In the genomic region with DNA sequence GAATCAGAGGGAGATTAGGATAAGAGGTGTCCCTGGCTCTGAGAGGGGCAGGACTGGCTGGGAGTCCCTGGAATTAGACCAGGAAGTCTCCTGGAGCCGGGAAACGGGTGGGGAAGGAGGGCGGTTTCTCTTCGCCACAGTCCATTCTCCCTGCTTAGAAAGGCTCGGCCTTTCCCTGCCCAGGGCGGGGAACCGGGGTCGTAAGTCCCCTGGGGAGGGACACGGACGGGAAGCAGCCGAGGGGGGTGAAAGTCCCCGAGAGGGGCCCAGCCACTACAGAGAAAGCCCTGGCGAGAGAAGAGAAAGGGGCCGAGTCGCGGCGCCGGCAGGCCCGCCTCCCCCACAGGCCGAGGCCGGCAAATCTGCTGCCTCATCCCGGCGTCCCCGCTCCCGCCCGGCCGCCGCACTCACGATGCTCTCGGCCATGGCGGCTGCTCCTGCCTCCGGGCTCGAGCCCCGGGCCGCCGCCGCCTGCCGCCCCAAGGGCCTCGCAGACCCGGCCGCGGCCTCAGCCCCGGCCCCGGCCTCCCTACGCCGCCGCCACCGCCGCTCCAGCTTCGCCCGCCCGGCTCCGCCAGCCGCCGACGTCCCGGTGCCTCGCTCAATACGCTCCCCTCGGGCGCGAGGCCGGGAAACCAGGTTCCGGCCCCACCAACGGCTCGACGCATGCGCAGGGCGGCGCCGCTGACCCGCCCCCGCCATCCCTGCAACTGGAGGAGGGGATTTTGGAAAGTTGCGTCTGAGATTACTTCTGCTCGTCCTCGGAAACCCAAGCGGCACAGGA, we compare ENCODE assay signal across 8 cellular contexts. TPM values are rescaled to one million over a fixed set of nuclear protein-coding genes. Genes with fewer than 3 reads are reported as not detected.
DNase-seq lines count a peak whose midpoint lies in the region; TF ChIP-seq lines count a peak whose summit lies in the region.

A gene (minus strand): TSS at position 608 of the 784 bp plus-strand sequence. CDS start 182 bp downstream, at position 426.
A gene (plus strand): TSS at position 692 of the 784 bp plus-strand sequence. CDS start 5,217 bp downstream, outside the sequence.

- DNase-seq in EL (peak; percentile 86), H4 (ENCODE audit: low spot score) (peak; percentile 61), MM.1S (peak; percentile 82), SK-MEL-5 (ENCODE audit: low read depth, low spot score) (peak; percentile 96), globus pallidus (ENCODE audit: low spot score) (peak; percentile 76), nucleus accumbens (lab: John Stamatoyannopoulos, UW) (peak in 54 of 56 donors; percentile 22 to 88 (median 74)), suprapubic skin (ENCODE audit: low spot score in 2 of 2) (peak; percentile 90 to 93)
- peak; percentile 81 for DNase-seq in activated naive CD4-positive, alpha-beta T cell treated with anti-CD3 and anti-CD28 coated beads, Interleukin-2, amount 10 ng/mL, durations not matched to agents 7 days and 5 days

- H3F3A ChIP-seq in MM.1S (ENCODE audit: insufficient read depth, low read length): peaks cover 4% of the 10 kb centered on the region; the same call in 1 of the 2 replicates

- peaks cover 5% of the 10 kb centered on the region for H4K20me1 ChIP-seq in MM.1S (ENCODE audit: insufficient read depth, low read length)

- peaks cover 4% of the 10 kb centered on the region for H3K27me3 Mint-ChIP-seq in activated naive CD4-positive, alpha-beta T cell treated with anti-CD3 and anti-CD28 coated beads, Interleukin-2, amount 10 ng/mL, durations not matched to agents 7 days and 5 days

- no peak for TF ChIP-seq EP300 in suprapubic skin (IDR thresholded peaks at IDR 0.05)

- peaks cover 4% of the 10 kb centered on the region for H3K4me1 ChIP-seq in MM.1S (ENCODE audit: low read length)
- peaks cover 35% of the 10 kb centered on the region for H3K4me1 ChIP-seq in suprapubic skin

- H3K36me3 Mint-ChIP-seq in activated naive CD4-positive, alpha-beta T cell treated with anti-CD3 and anti-CD28 coated beads, Interleukin-2, amount 10 ng/mL, durations not matched to agents 7 days and 5 days: peaks cover 5% of the 10 kb centered on the region

- peaks cover 21% of the 10 kb centered on the region for H3K4me1 Mint-ChIP-seq in activated naive CD4-positive, alpha-beta T cell treated with anti-CD3 and anti-CD28 coated beads, Interleukin-2, amount 10 ng/mL, durations not matched to agents 7 days and 5 days

- CTCF ChIA-PET in activated naive CD4-positive, alpha-beta T cell treated with anti-CD3 and anti-CD28 coated beads, Interleukin-2, amount 10 ng/mL, durations not matched to agents 7 days and 5 days (lab: Charles Lee): no interaction called here

- H3K36me3 ChIP-seq in MM.1S (replicated peaks; ENCODE audit: insufficient read depth, low read length) (no peaks in the 10 kb centered on the region), suprapubic skin (no peaks in the 10 kb centered on the region)

- H3K4me2 ChIP-seq in MM.1S (ENCODE audit: low read depth, low read length): peak within 1 kb of the TSS; percentile 65

- H2AFZ ChIP-seq in MM.1S (ENCODE audit: low read length): peak within 1 kb of the TSS; percentile 69

- TF ChIP-seq CTCF in MM.1S (IDR thresholded peaks at IDR 0.05; ENCODE audit: low read length): no peak
- TF ChIP-seq CTCF in suprapubic skin (IDR thresholded peaks at IDR 0.05): no peak

- H3K27ac Mint-ChIP-seq in activated naive CD4-positive, alpha-beta T cell treated with anti-CD3 and anti-CD28 coated beads, Interleukin-2, amount 10 ng/mL, durations not matched to agents 7 days and 5 days: peak within 1 kb of the TSS; percentile 80

- H3K9me3 ChIP-seq in MM.1S (replicated peaks; ENCODE audit: insufficient read depth, low read length): no peaks in the 10 kb centered on the region
- H3K9me3 ChIP-seq in suprapubic skin: no peaks in the 10 kb centered on the region

- peak within 1 kb of the TSS; percentile 89 for H3K4me3 Mint-ChIP-seq in activated naive CD4-positive, alpha-beta T cell treated with anti-CD3 and anti-CD28 coated beads, Interleukin-2, amount 10 ng/mL, durations not matched to agents 7 days and 5 days

- H3K9me3 Mint-ChIP-seq in activated naive CD4-positive, alpha-beta T cell treated with anti-CD3 and anti-CD28 coated beads, Interleukin-2, amount 10 ng/mL, durations not matched to agents 7 days and 5 days: no peaks in the 10 kb centered on the region

- in situ Hi-C loops in SK-MEL-5 (cut with HindIII; ENCODE audit: low pct_unique_long_range_greater_than_20kb, low sequenced_read_pairs): no loop called here

- H3K4me3 ChIP-seq in MM.1S (ENCODE audit: low read length): peak within 1 kb of the TSS; percentile 100
- H3K4me3 ChIP-seq in suprapubic skin: peak within 1 kb of the TSS; percentile 98

- H3K9me2 ChIP-seq in MM.1S (replicated peaks; ENCODE audit: insufficient read depth, low read length): no peaks in the 10 kb centered on the region

- peak; percentile 80 to 83 for TF ChIP-seq POLR2A in suprapubic skin (IDR thresholded peaks at IDR 0.05)

- H3K27me3 ChIP-seq in MM.1S (replicated peaks; ENCODE audit: insufficient read depth, low read length) (no peaks in the 10 kb centered on the region; the same call in 1 of the 2 replicates), suprapubic skin (no peaks in the 10 kb centered on the region)

- WGBS in suprapubic skin: 0% methylated on average over 18 of the region's 77 CpGs

- peaks cover 50% of the 10 kb centered on the region for H3K79me2 ChIP-seq in MM.1S (ENCODE audit: low read length)

- H3K9ac ChIP-seq in MM.1S (ENCODE audit: low read length): peak within 1 kb of the TSS; percentile 94

- H3K27ac ChIP-seq in MM.1S (ENCODE audit: low read length): peak within 1 kb of the TSS; percentile 67
- peak within 1 kb of the TSS; percentile 97 for H3K27ac ChIP-seq in suprapubic skin

RNA-seq across cellular contexts. Expression of the first gene that starts in this region (rescaled TPM):
- total RNA-seq in H4 (2014; rRNA removed; shearing (Covaris generic)): 55.0 and 63.7 TPM in 2 replicates
- 139 TPM in 2 replicates for total RNA-seq in SK-MEL-5 (2014; rRNA removed; shearing (Covaris generic))
- 237 and 288 TPM in 2 replicates for polyA plus RNA-seq in SK-MEL-5 (2015; cell fraction: cytosol; rRNA removed)
- 271 and 306 TPM in 2 replicates for polyA plus RNA-seq in SK-MEL-5 (2015; cell fraction: nucleus; rRNA removed)
- total RNA-seq in suprapubic skin: 100 to 1,000 TPM in 1 of 4 donors, 10 to 100 TPM in 3; 77.1 to 115 (median 91.7) TPM

RNA-seq across cellular contexts. Expression of the second gene that starts in this region (rescaled TPM):
- total RNA-seq in H4 (2014; rRNA removed; shearing (Covaris generic)): 0.06 and 1.5 TPM in 2 replicates
- total RNA-seq in SK-MEL-5 (2014; rRNA removed; shearing (Covaris generic)): 70.6 and 85.2 TPM in 2 replicates
- polyA plus RNA-seq in SK-MEL-5 (2015; cell fraction: cytosol; rRNA removed): 94.2 and 97.1 TPM in 2 replicates
- 42.6 and 70.8 TPM in 2 replicates for polyA plus RNA-seq in SK-MEL-5 (2015; cell fraction: nucleus; rRNA removed)
- 1 to 10 TPM in 3 of 4 donors, under 1 TPM in 1; 0.99 to 9.2 (median 2.5) TPM for total RNA-seq in suprapubic skin

Comparison
In these comparisons a context has a peak if more than half of its experiments do, and no peak if none do; other contexts are left out.
1. Peak in every context shown above with its lines: DNase-seq, H3K4me3 ChIP-seq and H3K27ac ChIP-seq.